ENCODE assay signal across 1 cellular context in the genomic region with DNA sequence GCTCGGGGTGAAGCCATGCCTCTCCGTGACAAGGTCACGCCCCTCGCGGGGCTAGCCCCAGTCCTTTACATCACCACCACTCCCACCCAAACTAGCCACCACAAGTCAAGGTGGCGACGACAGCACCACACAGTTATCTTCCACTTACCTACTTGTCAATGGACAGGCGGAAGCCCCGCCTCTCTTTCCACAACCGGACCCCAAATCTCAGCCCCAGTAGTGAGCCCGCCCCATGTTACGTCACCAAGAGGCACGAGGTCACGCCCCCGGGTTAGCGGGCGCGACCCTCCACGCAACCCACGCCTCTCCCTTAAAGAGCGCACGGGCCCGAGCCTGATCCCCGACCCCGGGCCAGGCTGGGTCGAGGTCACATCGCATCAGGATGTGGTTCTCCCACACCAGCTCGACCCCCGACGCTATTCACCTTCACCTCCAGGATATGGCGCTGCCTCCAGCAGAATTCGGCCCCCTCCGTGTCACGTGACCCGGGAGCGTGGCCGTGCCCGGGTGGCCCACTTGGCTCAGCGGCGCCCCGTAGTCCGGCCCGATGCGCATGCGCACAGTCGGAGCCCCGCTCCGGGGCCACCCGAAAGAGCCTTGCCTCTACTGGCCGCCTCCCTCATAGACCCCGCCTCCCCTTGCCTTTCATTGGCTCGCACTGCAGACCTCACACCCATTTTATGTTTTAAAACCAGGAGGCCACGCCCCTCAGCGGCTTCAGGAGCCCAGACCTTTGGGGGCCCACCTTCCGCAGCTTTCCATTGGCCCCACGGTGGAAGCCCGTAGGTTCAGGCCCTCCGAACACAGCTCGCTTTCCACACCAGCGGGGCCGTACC.
TF ChIP-seq lines count a peak whose summit lies in the region.

No MANE protein-coding gene starts in this region.

TF ChIP-seq in liver, 16 proteins besides CTCF, POLR2A, EP300 and RAD21 (continued from another document):
- TF ChIP-seq, protein P1, sequence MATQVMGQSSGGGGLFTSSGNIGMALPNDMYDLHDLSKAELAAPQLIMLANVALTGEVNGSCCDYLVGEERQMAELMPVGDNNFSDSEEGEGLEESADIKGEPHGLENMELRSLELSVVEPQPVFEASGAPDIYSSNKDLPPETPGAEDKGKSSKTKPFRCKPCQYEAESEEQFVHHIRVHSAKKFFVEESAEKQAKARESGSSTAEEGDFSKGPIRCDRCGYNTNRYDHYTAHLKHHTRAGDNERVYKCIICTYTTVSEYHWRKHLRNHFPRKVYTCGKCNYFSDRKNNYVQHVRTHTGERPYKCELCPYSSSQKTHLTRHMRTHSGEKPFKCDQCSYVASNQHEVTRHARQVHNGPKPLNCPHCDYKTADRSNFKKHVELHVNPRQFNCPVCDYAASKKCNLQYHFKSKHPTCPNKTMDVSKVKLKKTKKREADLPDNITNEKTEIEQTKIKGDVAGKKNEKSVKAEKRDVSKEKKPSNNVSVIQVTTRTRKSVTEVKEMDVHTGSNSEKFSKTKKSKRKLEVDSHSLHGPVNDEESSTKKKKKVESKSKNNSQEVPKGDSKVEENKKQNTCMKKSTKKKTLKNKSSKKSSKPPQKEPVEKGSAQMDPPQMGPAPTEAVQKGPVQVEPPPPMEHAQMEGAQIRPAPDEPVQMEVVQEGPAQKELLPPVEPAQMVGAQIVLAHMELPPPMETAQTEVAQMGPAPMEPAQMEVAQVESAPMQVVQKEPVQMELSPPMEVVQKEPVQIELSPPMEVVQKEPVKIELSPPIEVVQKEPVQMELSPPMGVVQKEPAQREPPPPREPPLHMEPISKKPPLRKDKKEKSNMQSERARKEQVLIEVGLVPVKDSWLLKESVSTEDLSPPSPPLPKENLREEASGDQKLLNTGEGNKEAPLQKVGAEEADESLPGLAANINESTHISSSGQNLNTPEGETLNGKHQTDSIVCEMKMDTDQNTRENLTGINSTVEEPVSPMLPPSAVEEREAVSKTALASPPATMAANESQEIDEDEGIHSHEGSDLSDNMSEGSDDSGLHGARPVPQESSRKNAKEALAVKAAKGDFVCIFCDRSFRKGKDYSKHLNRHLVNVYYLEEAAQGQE (IDR thresholded peaks at IDR 0.05): peak; percentile 56
- TF ChIP-seq, protein P2, sequence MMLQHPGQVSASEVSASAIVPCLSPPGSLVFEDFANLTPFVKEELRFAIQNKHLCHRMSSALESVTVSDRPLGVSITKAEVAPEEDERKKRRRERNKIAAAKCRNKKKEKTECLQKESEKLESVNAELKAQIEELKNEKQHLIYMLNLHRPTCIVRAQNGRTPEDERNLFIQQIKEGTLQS (IDR thresholded peaks at IDR 0.05): peak; percentile 4
- TF ChIP-seq RXRA (IDR thresholded peaks at IDR 0.05) (peak; percentile 74 to 81), FOXA1 (IDR thresholded peaks at IDR 0.05) (no peak)
- TF ChIP-seq, protein P3, sequence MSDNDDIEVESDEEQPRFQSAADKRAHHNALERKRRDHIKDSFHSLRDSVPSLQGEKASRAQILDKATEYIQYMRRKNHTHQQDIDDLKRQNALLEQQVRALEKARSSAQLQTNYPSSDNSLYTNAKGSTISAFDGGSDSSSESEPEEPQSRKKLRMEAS (IDR thresholded peaks at IDR 0.05): peak; percentile 64
TF ChIP-seq in liver: peak in this region for 12.
